Comparison of ENCODE assay signal across 26 cellular contexts in genomic region chr11:120775986-120776682, GRCh38.
A peak's percentile ranks its signal among the peaks of the same experiment; 100 is the strongest.
DNase-seq lines count a peak whose midpoint lies in the region; ATAC-seq and TF ChIP-seq lines count a peak whose summit lies in the region.
"Had no signal": no experiment of that assay in that cellular context is flagged by ENCODE, and none has a peak within 500 bp of the region (broad histone marks: within the 10 kb centered on the region; RNA-seq: fewer than 3 reads in every experiment).

No MANE protein-coding gene starts in this region.

- no peak overlapping the region for H2BK120ac ChIP-seq in H9 (ENCODE audit: low read depth, low read length, poor library complexity, severe bottlenecking)

- H3K23ac ChIP-seq in H9 (ENCODE audit: insufficient read length, low read depth, low read length) = no peak overlapping the region

- H2AFZ ChIP-seq in H9 (ENCODE audit: low read length) = no peak overlapping the region

- H2BK15ac ChIP-seq in H9 (ENCODE audit: low read depth, low read length) = no peak overlapping the region

- H3K36me3 Mint-ChIP-seq in H9 (ENCODE audit: insufficient read depth in 1 of 3, low read depth in 3 of 3) (peaks cover 9 to 25% (median 12%) of the 10 kb centered on the region in 3 experiments), progenitor cell of endocrine pancreas (ENCODE audit: insufficient read depth) (no peaks in the 10 kb centered on the region)
- H3K36me3 Mint-ChIP-seq in activated naive CD8-positive, alpha-beta T cell treated with anti-CD3 and anti-CD28 coated beads for 36 hours = no peaks in the 10 kb centered on the region
- H3K36me3 Mint-ChIP-seq: stimulated activated memory B cell treated with anti-CD40 and anti-IgM and Interleukin-4, amounts not matched to agents 10 μg/mL and 1 μg/mL and 100 μg/mL, for 72 hours had no signal

- no peak overlapping the region for H3T11ph ChIP-seq in H9 (ENCODE audit: low read length)

- H2BK12ac ChIP-seq in H9 (ENCODE audit: insufficient read length, low read depth, low read length) = no peak overlapping the region

- H2BK5ac ChIP-seq in H9 (ENCODE audit: insufficient read length, low read length) = no peak overlapping the region

- no peak for TF ChIP-seq CTCF in H9 (conservative IDR thresholded peaks at IDR 0.05)
- no peak for TF ChIP-seq CTCF in progenitor cell of endocrine pancreas (IDR thresholded peaks at IDR 0.05; ENCODE audit: unreplicated experiment)

- H3K18ac ChIP-seq in H9 (ENCODE audit: insufficient read length, low read depth, low read length) = no peak overlapping the region

- no peak overlapping the region for H2BK20ac ChIP-seq in H9 (ENCODE audit: low read depth, low read length, poor library complexity, severe bottlenecking)

- H3K56ac ChIP-seq in H9 (ENCODE audit: insufficient read length, low read depth, low read length) = no peak overlapping the region

- H2AK5ac ChIP-seq in H9 (ENCODE audit: insufficient read length, low read length) = no peak overlapping the region

- no peak overlapping the region for H4K5ac ChIP-seq in H9 (ENCODE audit: insufficient read length, low read depth, low read length)

- H3K27me3 ChIP-seq in H9 (ENCODE audit: insufficient read depth, low read length) = no peaks in the 10 kb centered on the region
- H3K27me3 ChIP-seq: BLaER1 treated with 17β-estradiol and CSF1 and Interleukin-3, amounts not matched to agents 10 nM and 100 nM had no signal

- in situ Hi-C loops in SK-MEL-5 (cut with HindIII; ENCODE audit: low pct_unique_long_range_greater_than_20kb, low sequenced_read_pairs) = no loop called here

- H4K91ac ChIP-seq in H9 (ENCODE audit: insufficient read length, low read depth, low read length) = no peak overlapping the region

- no peak overlapping the region for H3K4ac ChIP-seq in H9 (ENCODE audit: low read depth, low read length)

- no peak overlapping the region for H4K8ac ChIP-seq in H9 (replicated peaks; ENCODE audit: insufficient read length, low read depth, low read length)

- H3K4me1 Mint-ChIP-seq in H9 = peaks cover 60 to 66% of the 10 kb centered on the region in 2 experiments
- H3K4me1 Mint-ChIP-seq in progenitor cell of endocrine pancreas (ENCODE audit: low read depth) = peaks cover 7% of the 10 kb centered on the region
- H3K4me1 Mint-ChIP-seq in activated naive CD8-positive, alpha-beta T cell treated with anti-CD3 and anti-CD28 coated beads for 36 hours = no peaks in the 10 kb centered on the region
- H3K4me1 Mint-ChIP-seq: stimulated activated memory B cell treated with anti-CD40 and anti-IgM and Interleukin-4, amounts not matched to agents 10 μg/mL and 1 μg/mL and 100 μg/mL, for 72 hours had no signal

- H3K27ac Mint-ChIP-seq in H9 (peak overlapping the region; percentile 68 to 81 (median 79); a peak in 6 of 7 replicates), progenitor cell of endocrine pancreas (peak overlapping the region; percentile 25)
- H3K27ac Mint-ChIP-seq in activated naive CD8-positive, alpha-beta T cell treated with anti-CD3 and anti-CD28 coated beads for 36 hours = no peak overlapping the region
- H3K27ac Mint-ChIP-seq: stimulated activated memory B cell treated with anti-CD40 and anti-IgM and Interleukin-4, amounts not matched to agents 10 μg/mL and 1 μg/mL and 100 μg/mL, for 72 hours had no signal

- no peak overlapping the region for H3K9ac ChIP-seq in H9 (ENCODE audit: extremely low read depth, insufficient read length, low read length)
- H3K9ac ChIP-seq: BLaER1 treated with 17β-estradiol and CSF1 and Interleukin-3, amounts not matched to agents 10 nM and 100 nM had no signal

- no CpG with 5 or more reads among the region's 12 CpGs for WGBS in H9 (ENCODE audit: extremely low coverage, insufficient read length, low lambda C conversion rate)

- peak overlapping the region; percentile 16; the same call in 1 of the 2 replicates for H3K14ac ChIP-seq in H9 (ENCODE audit: insufficient read depth, low read length)

- peaks cover 12% of the 10 kb centered on the region; the same call in 1 of the 2 replicates for H3K4me1 ChIP-seq in H9 (ENCODE audit: insufficient read depth, low read length)
- H3K4me1 ChIP-seq: esophagus squamous epithelium, foreskin keratinocyte, heart right ventricle, left lung, prostate gland had no signal

- peak; percentile 66 for DNase-seq in H9
- DNase-seq in SK-MEL-5 (ENCODE audit: low read depth, low spot score) = peak; percentile 38
- DNase-seq in iPS-NIHi11 (ENCODE audit: low spot score) = peak; percentile 49
- no peak for DNase-seq in progenitor cell of endocrine pancreas (ENCODE audit: low spot score, unreplicated experiment)
- no peak for DNase-seq in activated naive CD8-positive, alpha-beta T cell treated with anti-CD3 and anti-CD28 coated beads for 36 hours
- DNase-seq in AG20443 (ENCODE audit: low spot score) = no peak
- DNase-seq: activated CD4-positive, alpha-beta T cell treated with anti-CD3 and anti-CD28 coated beads, Interleukin-2, amount 50 U/mL, for 48 hours; activated CD4-positive, CD25-positive, alpha-beta regulatory T cell treated with anti-CD3 and anti-CD28 coated beads, Interleukin-2, amount 50 U/mL, for 72 hours; activated T-cell treated with anti-CD3 and anti-CD28 coated beads, Interleukin-2, amount 50 U/mL, for 48 hours; central memory CD4-positive, alpha-beta T cell; cortex of kidney; DMS153; esophagus squamous epithelium; foreskin keratinocyte; GOT3; heart right ventricle; left lung; mesenchymal stem cell; NCI-H2171; PC-3; T-helper 2 cell; trophoblast cell had no signal

- no peaks in the 10 kb centered on the region for H3K79me1 ChIP-seq in H9 (ENCODE audit: insufficient read depth, low read depth, low read length, poor library complexity, severe bottlenecking)

- H3K27me3 Mint-ChIP-seq in H9 (ENCODE audit: low read depth) (peaks cover 1% of the 10 kb centered on the region; the same call in 1 of the 2 replicates), progenitor cell of endocrine pancreas (peaks cover 8% of the 10 kb centered on the region)
- H3K27me3 Mint-ChIP-seq in activated naive CD8-positive, alpha-beta T cell treated with anti-CD3 and anti-CD28 coated beads for 36 hours = peaks cover 17% of the 10 kb centered on the region

- no peaks in the 10 kb centered on the region for H4K20me1 ChIP-seq in H9 (ENCODE audit: control insufficient read depth, insufficient read depth, insufficient read length)
- H4K20me1 ChIP-seq: BLaER1 treated with 17β-estradiol and CSF1 and Interleukin-3, amounts not matched to agents 10 nM and 100 nM had no signal

- H3K9me3 ChIP-seq in H9 (ENCODE audit: control insufficient read depth, low read depth, low read length) = no peaks in the 10 kb centered on the region
- H3K9me3 ChIP-seq: esophagus squamous epithelium, heart right ventricle, left lung, prostate gland had no signal

- no peak overlapping the region for H3K27ac ChIP-seq in H9 (ENCODE audit: insufficient read length, low read depth, low read length)
- H3K27ac ChIP-seq: BLaER1 treated with 17β-estradiol and CSF1 and Interleukin-3, amounts not matched to agents 10 nM and 100 nM; esophagus squamous epithelium; foreskin keratinocyte; heart right ventricle; left lung; prostate gland had no signal

- H3K4me3 Mint-ChIP-seq in H9 (no peak overlapping the region), progenitor cell of endocrine pancreas (ENCODE audit: low read depth) (no peak overlapping the region)
- no peak overlapping the region for H3K4me3 Mint-ChIP-seq in activated naive CD8-positive, alpha-beta T cell treated with anti-CD3 and anti-CD28 coated beads for 36 hours
- H3K4me3 Mint-ChIP-seq: stimulated activated memory B cell treated with anti-CD40 and anti-IgM and Interleukin-4, amounts not matched to agents 10 μg/mL and 1 μg/mL and 100 μg/mL, for 72 hours had no signal

- H3K9me3 Mint-ChIP-seq in H9 = peaks cover 12 to 13% of the 10 kb centered on the region in 2 experiments
- H3K9me3 Mint-ChIP-seq in progenitor cell of endocrine pancreas (ENCODE audit: low read depth) = peaks cover 7% of the 10 kb centered on the region
- H3K9me3 Mint-ChIP-seq in activated naive CD8-positive, alpha-beta T cell treated with anti-CD3 and anti-CD28 coated beads for 36 hours = no peaks in the 10 kb centered on the region

- H3K4me2 ChIP-seq in H9 (ENCODE audit: insufficient read depth, insufficient read length, low read length) = no peak overlapping the region
- H3K4me2 ChIP-seq: BLaER1 treated with 17β-estradiol and CSF1 and Interleukin-3, amounts not matched to agents 10 nM and 100 nM had no signal

- H3K79me2 ChIP-seq in H9 (ENCODE audit: insufficient read depth, low read length) = no peaks in the 10 kb centered on the region

- no peak for ATAC-seq in HG03342 (IDR thresholded peaks at IDR 0.05; ENCODE audit: unreplicated experiment)
- ATAC-seq: foreskin keratinocyte; heart right ventricle; left lung; PC-3; stimulated activated memory B cell treated with anti-CD40 and anti-IgM and Interleukin-4, amounts not matched to agents 10 μg/mL and 1 μg/mL and 100 μg/mL, for 72 hours had no signal

- no peaks in the 10 kb centered on the region for H3K23me2 ChIP-seq in H9 (ENCODE audit: insufficient read length, low read depth, low read length, poor library complexity, severe bottlenecking)

Comparison
In these comparisons a context has a peak if more than half of its experiments do, and no peak if none do; other contexts are left out.
1. DNase-seq: peak in H9 (single experiment), SK-MEL-5 (single experiment) and iPS-NIHi11 (single experiment); none in progenitor cell of endocrine pancreas (single experiment), activated naive CD8-positive, alpha-beta T cell treated with anti-CD3 and anti-CD28 coated beads for 36 hours (single experiment) and AG20443 (single experiment).